In genomic region chr2:58481670-58482069, GRCh38 we compare ENCODE assay signal across 29 cellular contexts.
"Had no signal": no experiment of that assay in that cellular context is flagged by ENCODE, and none has a peak within 500 bp of the region (broad histone marks: within the 10 kb centered on the region; RNA-seq: fewer than 3 reads in every experiment).

No MANE protein-coding gene starts in this region.

- H3K36me3 ChIP-seq: esophagus muscularis mucosa, esophagus squamous epithelium, gastrocnemius medialis, gastroesophageal sphincter, heart left ventricle, heart right ventricle had no signal

- H3K9me3 Mint-ChIP-seq: effector memory CD8-positive, alpha-beta T cell had no signal

- H3K9me3 ChIP-seq: esophagus muscularis mucosa, esophagus squamous epithelium had no signal

- H3K4me3 Mint-ChIP-seq: dendritic cell treated with granulocyte-macrophage colony-stimulating factor and Interleukin-4, amounts not matched to agents 40 ng/mL and 50 ng/mL, for 4 days; effector memory CD8-positive, alpha-beta T cell; endodermal cell had no signal

- H3K27me3 Mint-ChIP-seq: dendritic cell treated with granulocyte-macrophage colony-stimulating factor and Interleukin-4, amounts not matched to agents 40 ng/mL and 50 ng/mL, for 4 days had no signal

- H3K4me1 ChIP-seq: esophagus muscularis mucosa, esophagus squamous epithelium, foreskin keratinocyte, gastrocnemius medialis, gastroesophageal sphincter, heart left ventricle, heart right ventricle had no signal

- H3K27ac ChIP-seq: coronary artery, dorsolateral prefrontal cortex, epithelial cell of prostate, esophagus muscularis mucosa, esophagus squamous epithelium, foreskin keratinocyte, gastrocnemius medialis, gastroesophageal sphincter, heart left ventricle, heart right ventricle, hepatocyte had no signal

- H3K27me3 ChIP-seq: dorsolateral prefrontal cortex, esophagus muscularis mucosa, esophagus squamous epithelium, gastrocnemius medialis, gastroesophageal sphincter, heart left ventricle, hepatocyte had no signal

- DNase-seq: cortex of kidney; dermis blood vessel endothelial cell; dorsolateral prefrontal cortex; effector CD4-positive, alpha-beta T cell; effector CD8-positive, alpha-beta T cell; effector memory CD4-positive, alpha-beta T cell; effector memory CD8-positive, alpha-beta T cell; endodermal cell; erythroblast; esophagus squamous epithelium; foreskin fibroblast; foreskin keratinocyte; foreskin melanocyte; gastrocnemius medialis; glutamatergic neuron; head of caudate nucleus; heart left ventricle; heart right ventricle; hippocampal formation had no signal

- FAIRE-seq: endometrium, endothelial cell of umbilical vein, frontal cortex had no signal

- H3K4me3 ChIP-seq: coronary artery, dorsolateral prefrontal cortex, esophagus muscularis mucosa, esophagus squamous epithelium, gastrocnemius medialis, gastroesophageal sphincter, heart left ventricle, heart right ventricle, hepatocyte had no signal

- H3K27ac Mint-ChIP-seq: dendritic cell treated with granulocyte-macrophage colony-stimulating factor and Interleukin-4, amounts not matched to agents 40 ng/mL and 50 ng/mL, for 4 days; effector memory CD8-positive, alpha-beta T cell; endodermal cell had no signal

- H2AFZ ChIP-seq: hepatocyte had no signal

- H3K4me2 ChIP-seq: hepatocyte had no signal

- ATAC-seq: effector memory CD8-positive, alpha-beta T cell; esophagus mucosa; foreskin keratinocyte; gastrocnemius medialis; gastroesophageal sphincter; heart left ventricle; heart right ventricle had no signal

- H3K79me2 ChIP-seq: hepatocyte had no signal
